8 cellular contexts compared by ENCODE assay signal in genomic region chr6:13488015-13488895, GRCh38. TPM values are rescaled to one million over a fixed set of nuclear protein-coding genes. Genes with fewer than 3 reads are reported as not detected.
DNase-seq lines count a peak whose midpoint lies in the region; ATAC-seq, FAIRE-seq and TF ChIP-seq lines count a peak whose summit lies in the region.

No MANE protein-coding gene starts in this region.

- POLR2A ChIA-PET in PC-9 (lab: Charles Lee; ENCODE audit: unreplicated experiment) = interaction anchor here (0.6 kb wide), 1 partner anchor 133 kb away, joined by 7 read pairs; no protein-coding TSS in a partner anchor

- no peaks in the 10 kb centered on the region for H3K9me2 ChIP-seq in PC-9 (ENCODE audit: insufficient read depth)

- H3F3A ChIP-seq in PC-9 (ENCODE audit: insufficient read depth, low read depth) = no peaks in the 10 kb centered on the region

- H2AFZ ChIP-seq in PC-9 = no peak overlapping the region

- no TSS peak for BruUV-seq in PC-9 (replicated peaks; lab: Mats Ljungman, UMichigan)

- H3K27ac ChIP-seq in PC-9 (no peak overlapping the region), kidney (ENCODE audit: low read depth in 2 of 2, low read length in 2 of 2) (no peak overlapping the region)

- TF ChIP-seq CTCF in PC-9 (conservative IDR thresholded peaks at IDR 0.05) (no peak), kidney (IDR thresholded peaks at IDR 0.05; ENCODE audit: borderline replicate concordance, extremely low read depth, insufficient read depth) (no peak)

- H3K36me3 ChIP-seq in PC-9 (ENCODE audit: low read depth) (no peaks in the 10 kb centered on the region), kidney (ENCODE audit: control insufficient read depth in 1 of 2, insufficient read depth in 2 of 2, low read length in 2 of 2) (no peaks in the 10 kb centered on the region)

- FAIRE-seq in kidney (lab: Jason Lieb, UNC) = no peak

- H3K9me3 ChIP-seq in PC-9 (ENCODE audit: insufficient read depth, low read depth) (no peaks in the 10 kb centered on the region), kidney (ENCODE audit: control insufficient read depth in 1 of 2, low read length in 2 of 2) (no peaks in the 10 kb centered on the region)

- CTCF ChIA-PET in PC-9 (lab: Charles Lee) = no interaction called here

- no peaks in the 10 kb centered on the region for H4K20me1 ChIP-seq in PC-9 (ENCODE audit: insufficient read depth)

- intact Hi-C loops in PC-9 (cut with micrococcal nuclease; ENCODE audit: unreplicated experiment) = loop anchor here (5.0 kb wide), 1 partner anchor 84 kb away; the partner anchor contains the start of gene SIRT5
- intact Hi-C loops in kidney (cut with DNase I) = no loop called here

- peak overlapping the region; percentile 72 for H3K4me2 ChIP-seq in PC-9

- peaks cover 19% of the 10 kb centered on the region; the same call in 1 of the 2 replicates for H3K79me2 ChIP-seq in PC-9 (ENCODE audit: low read depth)

- DNase-seq in NCI-H524 (lab: John Stamatoyannopoulos, UW) = peak; percentile 48 to 63
- DNase-seq in NCI-H524 treated with DMSO at 0.1 percent for 48 hours (lab: John Stamatoyannopoulos, UW) = no peak
- no peak for DNase-seq in PC-9
- peak; percentile 29 to 44 for DNase-seq in T47D (ENCODE audit: low read depth in 1 of 2, low spot score in 1 of 2)
- DNase-seq in kidney = peak; percentile 85
- DNase-seq in stimulated activated CD8-positive, alpha-beta memory T cell treated with anti-CD3 and anti-CD28 coated beads, Interleukin-12 subunit alpha, Interleukin-12 subunit beta, amount 100 ng/mL, for 4 hours (ENCODE audit: low read depth) = peak; percentile 23
- no peak for DNase-seq in DMS79 (lab: John Stamatoyannopoulos, UW)

- 0 out of 2 replicates have a peak, but pooled peaks cover 9% of the 10 kb centered on the region for H3K4me1 ChIP-seq in PC-9 (replicated peaks; ENCODE audit: insufficient read depth)
- peaks cover 0 to 13% of the 10 kb centered on the region in 2 donors for H3K4me1 ChIP-seq in kidney (ENCODE audit: control insufficient read depth in 1 of 2, insufficient read depth in 1 of 2, low read depth in 1 of 2, low read length in 2 of 2)

- peak overlapping the region in 1 of 2 donors; percentile 73 for H3K9ac ChIP-seq in kidney (ENCODE audit: low read length in 2 of 2)

- ATAC-seq in HG03097 (IDR thresholded peaks at IDR 0.05; ENCODE audit: low FRiP score, unreplicated experiment) = no peak

- in situ Hi-C loops in T47D (cut with HindIII; ENCODE audit: low pct_unique_long_range_greater_than_20kb, low sequenced_read_pairs) = no loop called here

- H3K27me3 ChIP-seq in PC-9 (ENCODE audit: insufficient read depth, low read depth) = no peaks in the 10 kb centered on the region

- H3K4me3 ChIP-seq in PC-9 (peak overlapping the region; percentile 38; the same call in 1 of the 2 replicates), kidney (ENCODE audit: low read length in 2 of 2) (peak overlapping the region; percentile 63 to 81)

RNA-seq across cellular contexts. Expression of gene GFOD1, which starts 0.9 kb away (rescaled TPM):
- 0.68 and 1.2 TPM in 2 replicates for total RNA-seq in PC-9 (2021)
- total RNA-seq in kidney = 14.6 TPM
- 2.1 TPM for polyA plus RNA-seq in kidney (ENCODE audit: insufficient read depth, low read depth, low replicate concordance)

Comparison
In these comparisons a context has a peak if more than half of its experiments do, and no peak if none do; other contexts are left out.
1. DNase-seq: peak in NCI-H524 (2 of 2), T47D (2 of 2), kidney (single experiment) and stimulated activated CD8-positive, alpha-beta memory T cell treated with anti-CD3 and anti-CD28 coated beads, Interleukin-12 subunit alpha, Interleukin-12 subunit beta, amount 100 ng/mL, for 4 hours (single experiment); none in NCI-H524 treated with DMSO at 0.1 percent for 48 hours (single experiment), PC-9 (0 of 2) and DMS79 (single experiment).